In the genomic region with DNA sequence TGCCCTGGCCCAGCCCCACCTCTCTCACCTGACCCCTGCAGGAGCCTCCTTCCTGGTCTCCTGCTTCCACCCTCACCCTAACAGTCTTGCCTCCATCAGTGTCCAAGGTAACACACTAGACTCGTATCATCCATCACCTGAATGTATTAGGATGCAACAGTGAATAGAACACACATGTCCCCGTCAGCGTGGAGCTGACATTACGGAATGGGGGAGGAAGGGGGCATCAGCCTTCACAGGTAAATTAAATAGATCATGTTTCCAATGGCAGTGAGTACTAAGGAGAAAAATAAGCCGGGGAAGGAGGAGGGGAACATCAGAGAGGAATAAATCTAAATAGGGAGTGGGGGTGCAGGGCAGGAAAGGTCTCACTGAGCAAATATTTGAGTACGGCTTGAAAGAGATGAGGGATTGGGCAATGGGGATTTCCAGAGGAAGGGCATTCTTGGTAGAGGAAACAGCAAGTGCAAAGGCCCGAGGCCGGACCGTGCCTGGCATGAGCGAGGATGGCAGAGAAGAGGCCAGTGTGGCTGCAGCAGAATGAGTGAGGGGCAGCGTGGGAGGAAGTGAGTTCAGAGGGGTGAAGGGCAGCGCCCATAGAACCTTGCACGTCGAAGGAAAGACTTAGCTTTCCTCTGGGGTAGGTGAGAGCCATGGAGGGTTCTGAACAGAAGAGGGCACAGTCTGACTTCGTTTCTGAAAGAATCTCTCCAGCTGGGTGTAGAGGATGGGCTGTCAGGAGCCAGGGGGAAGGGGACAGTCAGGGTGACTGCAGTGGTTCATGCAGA, we compare ENCODE assay signal across 11 cellular contexts.
DNase-seq lines count a peak whose midpoint lies in the region; ATAC-seq and TF ChIP-seq lines count a peak whose summit lies in the region.
"Had no signal": no experiment of that assay in that cellular context is flagged by ENCODE, and none has a peak within 500 bp of the region (broad histone marks: within the 10 kb centered on the region; RNA-seq: fewer than 3 reads in every experiment).

No MANE protein-coding gene starts in this region.

- intact Hi-C loops in ascending aorta (cut with DNase I), result loop anchor here (1.0 to 2.0 kb wide), 2 partner anchors 15 to 91 kb away; no protein-coding TSS in a partner anchor

- H3K36me3 Mint-ChIP-seq in immature natural killer cell, result peaks cover 0 to 4% (median 0%) of the 10 kb centered on the region in 3 donors

- H3K9me3 ChIP-seq in ascending aorta (no peaks in the 10 kb centered on the region), suprapubic skin (no peaks in the 10 kb centered on the region)

- DNase-seq in DMS153 (lab: John Stamatoyannopoulos, UW) (peak; percentile 51), DMS153 treated with DMSO at 0.1 percent for 48 hours (lab: John Stamatoyannopoulos, UW; ENCODE audit: unreplicated experiment) (no peak), ascending aorta (ENCODE audit: low spot score in 2 of 2) (no peak), immature natural killer cell (no peak), suprapubic skin (ENCODE audit: low spot score in 2 of 2) (no peak), islet precursor cell (no peak)
- DNase-seq: T-helper 9 cell had no signal

- peaks cover 12 to 20% (median 18%) of the 10 kb centered on the region in 3 donors for H3K27me3 Mint-ChIP-seq in immature natural killer cell (ENCODE audit: low read depth in 3 of 3)

- no peak overlapping the region for H3K4me3 Mint-ChIP-seq in immature natural killer cell

- peak overlapping the region in 4 of 6 donors; percentile 32 to 74 (median 49) for H3K27ac Mint-ChIP-seq in immature natural killer cell

- 83% methylated on average over 15 of the region's 15 CpGs for WGBS in suprapubic skin

- no peak for TF ChIP-seq EP300 in suprapubic skin (IDR thresholded peaks at IDR 0.05)

- TF ChIP-seq POLR2A in suprapubic skin (IDR thresholded peaks at IDR 0.05), result no peak

- H3K4me1 Mint-ChIP-seq in immature natural killer cell, result peaks cover 2 to 8% of the 10 kb centered on the region in 2 donors

- ATAC-seq in GM21515 (IDR thresholded peaks at IDR 0.05; ENCODE audit: unreplicated experiment) (no peak), HG02884 (IDR thresholded peaks at IDR 0.05; ENCODE audit: unreplicated experiment) (no peak)
- ATAC-seq: esophagus mucosa had no signal

- H3K27ac ChIP-seq in ascending aorta, result peak overlapping the region; percentile 90 to 97
- H3K27ac ChIP-seq in suprapubic skin, result peak overlapping the region; percentile 56
- H3K27ac ChIP-seq: 22Rv1 had no signal

- H3K36me3 ChIP-seq in ascending aorta, result no peaks in the 10 kb centered on the region
- H3K36me3 ChIP-seq in suprapubic skin, result no peaks in the 10 kb centered on the region

- peaks cover 42 to 71% of the 10 kb centered on the region in 2 donors for H3K4me1 ChIP-seq in ascending aorta
- H3K4me1 ChIP-seq in suprapubic skin, result peaks cover 31% of the 10 kb centered on the region

- TF ChIP-seq CTCF in ascending aorta (IDR thresholded peaks at IDR 0.05) (no peak), suprapubic skin (IDR thresholded peaks at IDR 0.05) (no peak)

- H3K4me3 ChIP-seq in ascending aorta, result no peak overlapping the region
- no peak overlapping the region for H3K4me3 ChIP-seq in suprapubic skin

- peaks cover 0 to 2% (median 0%) of the 10 kb centered on the region in 6 donors for H3K9me3 Mint-ChIP-seq in immature natural killer cell

- H3K27me3 ChIP-seq in ascending aorta, result no peaks in the 10 kb centered on the region
- no peaks in the 10 kb centered on the region for H3K27me3 ChIP-seq in suprapubic skin
